ENCODE assay signal across 8 cellular contexts in genomic region chr19:44582581-44583265, GRCh38. TPM values are rescaled to one million over a fixed set of nuclear protein-coding genes. Genes with fewer than 3 reads are reported as not detected.
DNase-seq lines count a peak whose midpoint lies in the region; ATAC-seq and TF ChIP-seq lines count a peak whose summit lies in the region.

No MANE protein-coding gene starts in this region.

- POLR2A ChIA-PET in activated CD8-positive, alpha-beta T cell treated with anti-CD3 and anti-CD28 coated beads, Interleukin-2, amount 10 ng/mL, durations not matched to agents 7 days and 5 days (lab: Charles Lee) = no interaction called here

- ATAC-seq in activated CD8-positive, alpha-beta T cell treated with anti-CD3 and anti-CD28 coated beads, Interleukin-2, amount 10 ng/mL, durations not matched to agents 7 days and 5 days = no peak
- no peak for ATAC-seq in GM18502 (IDR thresholded peaks at IDR 0.05; ENCODE audit: poor library complexity, unreplicated experiment)
- no peak for ATAC-seq in GM21515 (IDR thresholded peaks at IDR 0.05; ENCODE audit: unreplicated experiment)

- no peak overlapping the region for H3K27ac Mint-ChIP-seq in activated CD8-positive, alpha-beta T cell treated with anti-CD3 and anti-CD28 coated beads, Interleukin-2, amount 10 ng/mL, durations not matched to agents 7 days and 5 days

- no peaks in the 10 kb centered on the region for H3K27me3 ChIP-seq in H7 (ENCODE audit: control insufficient read depth, insufficient read depth, low read length)

- no peaks in the 10 kb centered on the region for H3K36me3 ChIP-seq in H7 (replicated peaks; ENCODE audit: control insufficient read depth, insufficient read depth, low read length)

- H3K4me3 ChIP-seq in AG10803 (ENCODE audit: low read length) (no peak overlapping the region), H7 (ENCODE audit: insufficient read depth, low read depth, low read length) (no peak overlapping the region)

- peaks cover 6% of the 10 kb centered on the region for H3K9me3 Mint-ChIP-seq in activated CD8-positive, alpha-beta T cell treated with anti-CD3 and anti-CD28 coated beads, Interleukin-2, amount 10 ng/mL, durations not matched to agents 7 days and 5 days (ENCODE audit: insufficient read depth)

- peak; percentile 52 for TF ChIP-seq CTCF in AG10803 (conservative IDR thresholded peaks at IDR 0.05; ENCODE audit: low read length)

- DNase-seq in AG10803 (ENCODE audit: low read depth) (no peak), H7 (peak; percentile 69), left kidney (ENCODE audit: low read depth, low spot score) (peak; percentile 56), T-helper 2 cell (no peak)
- peak; percentile 25 for DNase-seq in activated CD8-positive, alpha-beta T cell treated with anti-CD3 and anti-CD28 coated beads, Interleukin-2, amount 10 ng/mL, durations not matched to agents 7 days and 5 days
- DNase-seq in activated effector memory CD4-positive, alpha-beta T cell treated with anti-CD3 and anti-CD28 coated beads, Interleukin-2, amount 50 U/mL, for 16 hours = no peak

- no peaks in the 10 kb centered on the region for H3K27me3 Mint-ChIP-seq in activated CD8-positive, alpha-beta T cell treated with anti-CD3 and anti-CD28 coated beads, Interleukin-2, amount 10 ng/mL, durations not matched to agents 7 days and 5 days (ENCODE audit: low read depth)

- CTCF ChIA-PET in activated CD8-positive, alpha-beta T cell treated with anti-CD3 and anti-CD28 coated beads, Interleukin-2, amount 10 ng/mL, durations not matched to agents 7 days and 5 days (lab: Charles Lee) = interaction anchor here (0.8 to 1.8 kb wide), 8 partner anchors 9 to 75 kb away, joined by 3 to 6 read pairs (median 4); partner anchors contain the start of gene PVR

- no peak overlapping the region for H3K4me3 Mint-ChIP-seq in activated CD8-positive, alpha-beta T cell treated with anti-CD3 and anti-CD28 coated beads, Interleukin-2, amount 10 ng/mL, durations not matched to agents 7 days and 5 days

- H3K36me3 Mint-ChIP-seq in activated CD8-positive, alpha-beta T cell treated with anti-CD3 and anti-CD28 coated beads, Interleukin-2, amount 10 ng/mL, durations not matched to agents 7 days and 5 days (ENCODE audit: low read depth) = no peaks in the 10 kb centered on the region

- peaks cover 6% of the 10 kb centered on the region for H3K4me1 Mint-ChIP-seq in activated CD8-positive, alpha-beta T cell treated with anti-CD3 and anti-CD28 coated beads, Interleukin-2, amount 10 ng/mL, durations not matched to agents 7 days and 5 days (ENCODE audit: low read depth)

RNA-seq across cellular contexts. Expression of gene IGSF23, which starts 30.6 kb away (rescaled TPM):
- total RNA-seq in H7 (2014; rRNA removed; shearing (Covaris generic)) = not detected in 2 replicates
- total RNA-seq in activated CD8-positive, alpha-beta T cell treated with anti-CD3 and anti-CD28 coated beads, Interleukin-2, amount 10 ng/mL, durations not matched to agents 7 days and 5 days = not detected

RNA-seq across cellular contexts. Expression of gene CEACAM20, which starts 53.2 kb away (rescaled TPM):
- total RNA-seq in H7 (2014; rRNA removed; shearing (Covaris generic)) = not detected in 2 replicates
- total RNA-seq in activated CD8-positive, alpha-beta T cell treated with anti-CD3 and anti-CD28 coated beads, Interleukin-2, amount 10 ng/mL, durations not matched to agents 7 days and 5 days = not detected

Comparison
In these comparisons a context has a peak if more than half of its experiments do, and no peak if none do; other contexts are left out.
1. DNase-seq: peak in H7 (single experiment), activated CD8-positive, alpha-beta T cell treated with anti-CD3 and anti-CD28 coated beads, Interleukin-2, amount 10 ng/mL, durations not matched to agents 7 days and 5 days (single experiment) and left kidney (single experiment); none in AG10803 (single experiment), T-helper 2 cell (0 of 5) and activated effector memory CD4-positive, alpha-beta T cell treated with anti-CD3 and anti-CD28 coated beads, Interleukin-2, amount 50 U/mL, for 16 hours (single experiment).